ENCODE assay signal across 8 cellular contexts in genomic region chrX:1661048-1661921, GRCh38. TPM values are rescaled to one million over a fixed set of nuclear protein-coding genes. Genes with fewer than 3 reads are reported as not detected.
DNase-seq lines count a peak whose midpoint lies in the region; ATAC-seq lines count a peak whose summit lies in the region.

No MANE protein-coding gene starts in this region.

- H3K27me3 Mint-ChIP-seq in activated CD4-positive, alpha-beta memory T cell treated with anti-CD3 and anti-CD28 coated beads for 36 hours, result no peaks in the 10 kb centered on the region

- H3K27ac Mint-ChIP-seq in activated CD4-positive, alpha-beta memory T cell treated with anti-CD3 and anti-CD28 coated beads for 36 hours, result peak overlapping the region; percentile 96

- H3K36me3 Mint-ChIP-seq in activated CD4-positive, alpha-beta memory T cell treated with anti-CD3 and anti-CD28 coated beads for 36 hours, result peaks cover 20% of the 10 kb centered on the region

- peak overlapping the region; percentile 89 for H3K4me3 Mint-ChIP-seq in activated CD4-positive, alpha-beta memory T cell treated with anti-CD3 and anti-CD28 coated beads for 36 hours

- peaks cover 41% of the 10 kb centered on the region for H3K4me1 Mint-ChIP-seq in activated CD4-positive, alpha-beta memory T cell treated with anti-CD3 and anti-CD28 coated beads for 36 hours (ENCODE audit: low read depth)

- CTCF ChIA-PET in activated CD4-positive, alpha-beta memory T cell treated with anti-CD3 and anti-CD28 coated beads for 36 hours (lab: Charles Lee), result no interaction called here

- POLR2A ChIA-PET in activated CD4-positive, alpha-beta memory T cell treated with anti-CD3 and anti-CD28 coated beads for 36 hours (lab: Charles Lee), result no interaction called here

- intact Hi-C loops in activated CD4-positive, alpha-beta memory T cell treated with anti-CD3 and anti-CD28 coated beads for 36 hours (cut with micrococcal nuclease), result loop anchor here (1.0 to 10.0 kb wide), 12 partner anchors 18 to 1342 kb away; partner anchors contain the start of genes AKAP17A, CD99, DHRSX and GTPBP6
- intact Hi-C loops in left cardiac atrium (cut with DNase I), result no loop called here

- ATAC-seq in HG03432 (IDR thresholded peaks at IDR 0.05; ENCODE audit: unreplicated experiment), result peak; percentile 87
- ATAC-seq in left cardiac atrium, result peak; percentile 62 to 77
- no peak for ATAC-seq in HG03378 (IDR thresholded peaks at IDR 0.05; ENCODE audit: unreplicated experiment)

- no peaks in the 10 kb centered on the region for H3K9me3 Mint-ChIP-seq in activated CD4-positive, alpha-beta memory T cell treated with anti-CD3 and anti-CD28 coated beads for 36 hours

- DNase-seq in DMS53 (lab: John Stamatoyannopoulos, UW), result peak; percentile 6
- DNase-seq in DMS53 treated with DMSO at 0.1 percent for 48 hours (lab: John Stamatoyannopoulos, UW; ENCODE audit: unreplicated experiment), result no peak
- DNase-seq in activated CD4-positive, alpha-beta memory T cell treated with anti-CD3 and anti-CD28 coated beads for 36 hours, result peak; percentile 97
- peak; percentile 41 for DNase-seq in left cardiac atrium
- DNase-seq in stimulated activated CD4-positive, alpha-beta T cell treated with anti-CD3 and anti-CD28 coated beads, Interleukin-4, amount 100 ng/mL, for 24 hours, result peak; percentile 16
- no peak for DNase-seq in NCI-H1417 (lab: John Stamatoyannopoulos, UW)

RNA-seq across cellular contexts. Expression of gene ASMT, which starts 46.4 kb away (rescaled TPM):
- total RNA-seq in activated CD4-positive, alpha-beta memory T cell treated with anti-CD3 and anti-CD28 coated beads for 36 hours, result 1 to 10 TPM in 1 of 2 experiments, under 1 TPM in 1; 0.52 to 1.1 TPM
- under 1 TPM in 1 of 2 donors, not detected in 1; 0.24 TPM for total RNA-seq in left cardiac atrium

Comparison
In these comparisons a context has a peak if more than half of its experiments do, and no peak if none do; other contexts are left out.
1. DNase-seq: peak in DMS53 (single experiment), activated CD4-positive, alpha-beta memory T cell treated with anti-CD3 and anti-CD28 coated beads for 36 hours (single experiment), left cardiac atrium (single experiment) and stimulated activated CD4-positive, alpha-beta T cell treated with anti-CD3 and anti-CD28 coated beads, Interleukin-4, amount 100 ng/mL, for 24 hours (single experiment); none in DMS53 treated with DMSO at 0.1 percent for 48 hours (single experiment) and NCI-H1417 (0 of 3).